15 cellular contexts compared by ENCODE assay signal in the genomic region with DNA sequence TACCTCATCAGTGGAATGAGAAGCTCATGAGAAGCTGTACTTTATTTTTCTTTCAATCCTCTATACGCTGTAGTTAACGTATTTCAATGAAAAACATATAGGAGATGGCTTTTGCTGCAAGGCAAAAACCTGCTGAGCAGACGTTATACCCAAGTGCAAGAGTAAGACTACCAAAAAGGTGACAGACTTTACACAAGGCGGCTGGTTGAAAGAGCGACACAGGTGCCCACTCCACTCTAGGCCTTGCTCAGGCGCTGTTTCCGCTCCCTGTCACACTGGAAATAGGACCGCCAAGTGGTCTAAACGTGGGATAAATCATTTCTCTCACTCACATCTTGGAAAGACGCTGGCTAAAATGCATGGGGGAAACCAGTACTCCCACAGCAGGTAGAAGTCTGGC. TPM values are rescaled to one million over a fixed set of nuclear protein-coding genes. Genes with fewer than 3 reads are reported as not detected.
DNase-seq lines count a peak whose midpoint lies in the region; ATAC-seq and TF ChIP-seq lines count a peak whose summit lies in the region.
"Had no signal": no experiment of that assay in that cellular context is flagged by ENCODE, and none has a peak within 500 bp of the region (broad histone marks: within the 10 kb centered on the region; RNA-seq: fewer than 3 reads in every experiment).

No MANE protein-coding gene starts in this region.

- H3K27ac Mint-ChIP-seq in T-helper 1 cell treated with Interleukin-12 subunit alpha and Interleukin-12 subunit beta and Interleukin-4 antibody, amounts not matched to agents 30 μg/mL and 1 μg/mL, for 36 hours = peak overlapping the region; percentile 86
- H3K27ac Mint-ChIP-seq in dendritic cell treated with granulocyte-macrophage colony-stimulating factor and Interleukin-4, amounts not matched to agents 40 ng/mL and 50 ng/mL, for 4 days = peak overlapping the region; percentile 15
- peak overlapping the region; percentile 54 for H3K27ac Mint-ChIP-seq in type B pancreatic cell
- H3K27ac Mint-ChIP-seq: neural progenitor cell had no signal

- ATAC-seq in HG02610 (IDR thresholded peaks at IDR 0.05; ENCODE audit: unreplicated experiment) = no peak

- no peaks in the 10 kb centered on the region for H3K9me3 ChIP-seq in cardiac muscle cell (ENCODE audit: low read depth)
- H3K9me3 ChIP-seq in right atrium auricular region = no peaks in the 10 kb centered on the region

- H3K36me3 ChIP-seq in cardiac muscle cell (no peaks in the 10 kb centered on the region), right atrium auricular region (no peaks in the 10 kb centered on the region)
- H3K36me3 ChIP-seq: neural progenitor cell had no signal

- peaks cover 52% of the 10 kb centered on the region for H3K36me3 Mint-ChIP-seq in T-helper 1 cell treated with Interleukin-12 subunit alpha and Interleukin-12 subunit beta and Interleukin-4 antibody, amounts not matched to agents 30 μg/mL and 1 μg/mL, for 36 hours (ENCODE audit: low read depth)
- peaks cover 67% of the 10 kb centered on the region for H3K36me3 Mint-ChIP-seq in dendritic cell treated with granulocyte-macrophage colony-stimulating factor and Interleukin-4, amounts not matched to agents 40 ng/mL and 50 ng/mL, for 4 days (ENCODE audit: low read depth)
- peaks cover 4% of the 10 kb centered on the region for H3K36me3 Mint-ChIP-seq in type B pancreatic cell

- peaks cover 81% of the 10 kb centered on the region for H3K4me1 Mint-ChIP-seq in T-helper 1 cell treated with Interleukin-12 subunit alpha and Interleukin-12 subunit beta and Interleukin-4 antibody, amounts not matched to agents 30 μg/mL and 1 μg/mL, for 36 hours (ENCODE audit: low read depth)
- peaks cover 72% of the 10 kb centered on the region for H3K4me1 Mint-ChIP-seq in dendritic cell treated with granulocyte-macrophage colony-stimulating factor and Interleukin-4, amounts not matched to agents 40 ng/mL and 50 ng/mL, for 4 days (ENCODE audit: low read depth)
- H3K4me1 Mint-ChIP-seq in type B pancreatic cell (ENCODE audit: unreplicated experiment) = peaks cover 31% of the 10 kb centered on the region

- intact Hi-C loops in dendritic cell treated with granulocyte-macrophage colony-stimulating factor and Interleukin-4, amounts not matched to agents 40 ng/mL and 50 ng/mL, for 4 days (cut with micrococcal nuclease) = no loop called here

- no peak for DNase-seq in cardiac muscle cell (ENCODE audit: low read depth in 1 of 2, low spot score in 1 of 2)
- no peak for DNase-seq in right atrium auricular region (ENCODE audit: low spot score)
- DNase-seq in type B pancreatic cell (ENCODE audit: extremely low spot score, unreplicated experiment) = no peak
- no peak for DNase-seq in H4 (ENCODE audit: low spot score)
- no peak for DNase-seq in DMS53 treated with DMSO at 0.1 percent for 48 hours (lab: John Stamatoyannopoulos, UW; ENCODE audit: unreplicated experiment)
- DNase-seq: GDM1; KG1; mammary epithelial cell; NCI-H1105 treated with DMSO at 0.1 percent for 48 hours; NK-92 treated with Interleukin-12 subunit alpha and Interleukin-12 subunit beta, amount 100 ng/mL, for 24 hours; substantia nigra had no signal

- H3K4me1 ChIP-seq in cardiac muscle cell (ENCODE audit: low read depth) = peaks cover 8% of the 10 kb centered on the region
- H3K4me1 ChIP-seq in right atrium auricular region = peaks cover 0 to 54% of the 10 kb centered on the region in 2 donors

- H3K27me3 ChIP-seq in cardiac muscle cell = no peaks in the 10 kb centered on the region
- no peaks in the 10 kb centered on the region for H3K27me3 ChIP-seq in right atrium auricular region
- H3K27me3 ChIP-seq: neural progenitor cell had no signal

- H3K4me3 ChIP-seq in cardiac muscle cell (no peak overlapping the region), right atrium auricular region (no peak overlapping the region)
- H3K4me3 ChIP-seq: neural progenitor cell had no signal

- H3K27ac ChIP-seq in cardiac muscle cell (peak overlapping the region; percentile 11), right atrium auricular region (no peak overlapping the region)
- H3K27ac ChIP-seq: neural progenitor cell had no signal

- no peaks in the 10 kb centered on the region for H3K27me3 Mint-ChIP-seq in T-helper 1 cell treated with Interleukin-12 subunit alpha and Interleukin-12 subunit beta and Interleukin-4 antibody, amounts not matched to agents 30 μg/mL and 1 μg/mL, for 36 hours (ENCODE audit: low read depth)
- no peaks in the 10 kb centered on the region for H3K27me3 Mint-ChIP-seq in dendritic cell treated with granulocyte-macrophage colony-stimulating factor and Interleukin-4, amounts not matched to agents 40 ng/mL and 50 ng/mL, for 4 days
- no peaks in the 10 kb centered on the region for H3K27me3 Mint-ChIP-seq in type B pancreatic cell

- H3K4me3 Mint-ChIP-seq in T-helper 1 cell treated with Interleukin-12 subunit alpha and Interleukin-12 subunit beta and Interleukin-4 antibody, amounts not matched to agents 30 μg/mL and 1 μg/mL, for 36 hours = peak overlapping the region; percentile 75
- no peak overlapping the region for H3K4me3 Mint-ChIP-seq in dendritic cell treated with granulocyte-macrophage colony-stimulating factor and Interleukin-4, amounts not matched to agents 40 ng/mL and 50 ng/mL, for 4 days
- no peak overlapping the region for H3K4me3 Mint-ChIP-seq in type B pancreatic cell
- H3K4me3 Mint-ChIP-seq: neural progenitor cell had no signal

- no peak for TF ChIP-seq CTCF in cardiac muscle cell (IDR thresholded peaks at IDR 0.05; ENCODE audit: low read depth, low read length)
- TF ChIP-seq CTCF in right atrium auricular region (IDR thresholded peaks at IDR 0.05) = no peak
- no peak for TF ChIP-seq CTCF in type B pancreatic cell (conservative IDR thresholded peaks at IDR 0.05)

- H3K9me3 Mint-ChIP-seq in T-helper 1 cell treated with Interleukin-12 subunit alpha and Interleukin-12 subunit beta and Interleukin-4 antibody, amounts not matched to agents 30 μg/mL and 1 μg/mL, for 36 hours = no peaks in the 10 kb centered on the region
- no peaks in the 10 kb centered on the region for H3K9me3 Mint-ChIP-seq in dendritic cell treated with granulocyte-macrophage colony-stimulating factor and Interleukin-4, amounts not matched to agents 40 ng/mL and 50 ng/mL, for 4 days
- H3K9me3 Mint-ChIP-seq in type B pancreatic cell = no peaks in the 10 kb centered on the region
- H3K9me3 Mint-ChIP-seq: neural progenitor cell had no signal

RNA-seq across cellular contexts. Expression of gene PPP2R5C, which starts 54.5 kb away (rescaled TPM):
- 53.7 and 84.9 TPM in 2 replicates for total RNA-seq in cardiac muscle cell
- polyA plus RNA-seq in cardiac muscle cell = 60.4 and 78.8 TPM in 2 replicates
- 10 to 100 TPM; 82.2 to 82.9 TPM for total RNA-seq in right atrium auricular region
- 99.8 TPM in 2 replicates for total RNA-seq in type B pancreatic cell (ENCODE audit: low replicate concordance)
- total RNA-seq in H4 (2014; rRNA removed; shearing (Covaris generic)) = 70.7 and 101 TPM in 2 replicates

Comparison
In these comparisons a context has a peak if more than half of its experiments do, and no peak if none do; other contexts are left out.
1. H3K27ac Mint-ChIP-seq: peak in every context shown above with its lines; median percentile 86 in T-helper 1 cell treated with Interleukin-12 subunit alpha and Interleukin-12 subunit beta and Interleukin-4 antibody, amounts not matched to agents 30 μg/mL and 1 μg/mL, for 36 hours; 54 in type B pancreatic cell; 15 in dendritic cell treated with granulocyte-macrophage colony-stimulating factor and Interleukin-4, amounts not matched to agents 40 ng/mL and 50 ng/mL, for 4 days.